ENCODE assay signal across 2 cellular contexts in genomic region chr1:204574856-204575145, GRCh38.
TF ChIP-seq lines count a peak whose summit lies in the region.

No MANE protein-coding gene starts in this region.

TF ChIP-seq in GM23338, 12 proteins besides CTCF, POLR2A, EP300 and RAD21 (continued from another document):
- TF ChIP-seq EZH2 (IDR thresholded peaks at IDR 0.05; ENCODE audit: low read depth, unreplicated experiment) (no peak), JUNB (IDR thresholded peaks at IDR 0.05; ENCODE audit: unreplicated experiment) (no peak), ZNF462 (CRISPR knock-in tag; IDR thresholded peaks at IDR 0.05) (no peak), NANOG (IDR thresholded peaks at IDR 0.05; ENCODE audit: borderline replicate concordance) (no peak), ZNF331 (CRISPR knock-in tag; IDR thresholded peaks at IDR 0.05; ENCODE audit: low read depth) (no peak), POLR2AphosphoS5 (IDR thresholded peaks at IDR 0.05; ENCODE audit: low read depth) (no peak), REST (IDR thresholded peaks at IDR 0.05; ENCODE audit: unreplicated experiment) (no peak), EZH2phosphoT487 (IDR thresholded peaks at IDR 0.05; ENCODE audit: unreplicated experiment) (no peak), ETS1 (IDR thresholded peaks at IDR 0.05) (no peak), CREB1 (CRISPR knock-in tag; IDR thresholded peaks at IDR 0.05; ENCODE audit: low read depth) (no peak), STAT1 (IDR thresholded peaks at IDR 0.05; ENCODE audit: unreplicated experiment) (no peak)

TF ChIP-seq in K562, 482 proteins besides CTCF, POLR2A, EP300 and RAD21 (continued from another document):
- TF ChIP-seq ZNF75A (CRISPR knock-in tag; IDR thresholded peaks at IDR 0.05): no peak
